10 cellular contexts compared by ENCODE assay signal in genomic region chr6:154511735-154512097, GRCh38. TPM values are rescaled to one million over a fixed set of nuclear protein-coding genes. Genes with fewer than 3 reads are reported as not detected.
DNase-seq lines count a peak whose midpoint lies in the region; ATAC-seq and TF ChIP-seq lines count a peak whose summit lies in the region.
"Had no signal": no experiment of that assay in that cellular context is flagged by ENCODE, and none has a peak within 500 bp of the region (broad histone marks: within the 10 kb centered on the region; RNA-seq: fewer than 3 reads in every experiment).

No MANE protein-coding gene starts in this region.

- peak; percentile 33 for DNase-seq in ELR (ENCODE audit: low read depth)
- peak; percentile 27 for DNase-seq in NCI-H345 treated with DMSO at 0.1 percent for 48 hours (lab: John Stamatoyannopoulos, UW; ENCODE audit: unreplicated experiment)
- DNase-seq in endodermal cell = no peak
- no peak for DNase-seq in NK-92 treated with Interleukin-12 subunit alpha and Interleukin-12 subunit beta, amount 100 ng/mL, for 24 hours (lab: John Stamatoyannopoulos, UW)
- no peak for DNase-seq in NCI-H510A treated with DMSO at 0.1 percent for 48 hours (lab: John Stamatoyannopoulos, UW)
- DNase-seq: activated B cell treated with CpG ODN at 0.5 μM for 24 hours, nucleus accumbens had no signal

- H3K4me3 ChIP-seq in endodermal cell (ENCODE audit: low read length) (no peak overlapping the region), parathyroid adenoma (ENCODE audit: low read depth, low read length) (no peak overlapping the region)

- H3K4me3 Mint-ChIP-seq in endodermal cell = peak overlapping the region; percentile 75

- WGBS in endodermal cell (ENCODE audit: insufficient coverage in 1 of 2, insufficient read length in 1 of 2), 2 experiments = 47 to 90% methylated on average over 2 to 6 of the region's 8 CpGs

- H3K27ac Mint-ChIP-seq in endodermal cell = no peak overlapping the region
- H3K27ac Mint-ChIP-seq: activated B cell treated with CpG ODN at 0.5 μM for 24 hours had no signal

- no peak overlapping the region for H3K4me2 ChIP-seq in parathyroid adenoma (ENCODE audit: low read length)

- H3K36me3 ChIP-seq in endodermal cell (ENCODE audit: control insufficient read depth, insufficient read depth, low read length) = peaks cover 2% of the 10 kb centered on the region
- H3K36me3 ChIP-seq in parathyroid adenoma (ENCODE audit: control insufficient read depth, insufficient read depth, low read length) = no peaks in the 10 kb centered on the region

- peaks cover 25% of the 10 kb centered on the region for H3K27me3 Mint-ChIP-seq in endodermal cell (ENCODE audit: insufficient read depth)

- H3K27ac ChIP-seq in endodermal cell (ENCODE audit: low read depth, low read length) = no peak overlapping the region
- H3K27ac ChIP-seq in parathyroid adenoma = no peak overlapping the region

- H3K9me3 Mint-ChIP-seq in endodermal cell = no peaks in the 10 kb centered on the region
- H3K9me3 Mint-ChIP-seq: activated B cell treated with CpG ODN at 0.5 μM for 24 hours had no signal

- H3K9me3 ChIP-seq in endodermal cell (ENCODE audit: control insufficient read depth, low read length) (no peaks in the 10 kb centered on the region), parathyroid adenoma (ENCODE audit: control insufficient read depth, low read length) (no peaks in the 10 kb centered on the region)

- no peak for TF ChIP-seq CTCF in endodermal cell (conservative IDR thresholded peaks at IDR 0.05)
- no peak for TF ChIP-seq CTCF in parathyroid adenoma (IDR thresholded peaks at IDR 0.05)

- H2AFZ ChIP-seq in parathyroid adenoma = peak overlapping the region; percentile 4

- H3K27me3 ChIP-seq in endodermal cell (ENCODE audit: control insufficient read depth, insufficient read depth, low read length, poor library complexity, severe bottlenecking) (peaks cover 7% of the 10 kb centered on the region), parathyroid adenoma (ENCODE audit: control insufficient read depth, insufficient read depth, low read length) (no peaks in the 10 kb centered on the region)

- H3K9ac ChIP-seq in endodermal cell (ENCODE audit: extremely low read depth, low read length, poor library complexity, severe bottlenecking) (no peak overlapping the region), parathyroid adenoma (no peak overlapping the region)

- no peaks in the 10 kb centered on the region for H3K36me3 Mint-ChIP-seq in endodermal cell (ENCODE audit: low read depth)

- H3K79me2 ChIP-seq in parathyroid adenoma = peaks cover 2% of the 10 kb centered on the region

- peaks cover 52% of the 10 kb centered on the region for H3K4me1 Mint-ChIP-seq in endodermal cell

- no peak for ATAC-seq in GM18519 (IDR thresholded peaks at IDR 0.05; ENCODE audit: low FRiP score, unreplicated experiment)
- ATAC-seq in GM21423 (IDR thresholded peaks at IDR 0.05; ENCODE audit: unreplicated experiment) = no peak

- peaks cover 5% of the 10 kb centered on the region for H3K4me1 ChIP-seq in endodermal cell (ENCODE audit: control insufficient read depth, insufficient read depth, low read length)
- H3K4me1 ChIP-seq in parathyroid adenoma = no peaks in the 10 kb centered on the region

RNA-seq across cellular contexts. Expression of gene CNKSR3, which starts 1.2 kb away (rescaled TPM):
- 1 to 10 TPM; 5.9 to 8.0 TPM for total RNA-seq in endodermal cell
- polyA plus RNA-seq in endodermal cell (2013, experiment 1 of 2) = 14.3 TPM
- polyA plus RNA-seq in endodermal cell (2013, experiment 2 of 2) = 10.2 TPM

Comparison
In these comparisons a context has a peak if more than half of its experiments do, and no peak if none do; other contexts are left out.
1. DNase-seq: peak in ELR (single experiment) and NCI-H345 treated with DMSO at 0.1 percent for 48 hours (single experiment); none in endodermal cell (single experiment), NK-92 treated with Interleukin-12 subunit alpha and Interleukin-12 subunit beta, amount 100 ng/mL, for 24 hours (single experiment) and NCI-H510A treated with DMSO at 0.1 percent for 48 hours (single experiment).